1 cellular context compared by ENCODE assay signal in genomic region chr3:46966811-46967210, GRCh38.
TF ChIP-seq lines count a peak whose summit lies in the region.

No MANE protein-coding gene starts in this region.

TF ChIP-seq in WTC11, 78 proteins besides CTCF, POLR2A, EP300 and RAD21 (continued from another document):
- TF ChIP-seq PRDM15 (CRISPR knock-in tag; IDR thresholded peaks at IDR 0.05) (no peak), FOXP4 (CRISPR knock-in tag; IDR thresholded peaks at IDR 0.05) (no peak)
